ENCODE assay signal across 38 cellular contexts in genomic region chr20:59703046-59703445, GRCh38.
"Had no signal": no experiment of that assay in that cellular context is flagged by ENCODE, and none has a peak within 500 bp of the region (broad histone marks: within the 10 kb centered on the region; RNA-seq: fewer than 3 reads in every experiment).

No MANE protein-coding gene starts in this region.

- H3K4me1 ChIP-seq: breast epithelium had no signal

- H3K4me3 Mint-ChIP-seq: activated B cell treated with CpG ODN at 0.5 μM for 24 hours; activated CD8-positive, alpha-beta T cell treated with anti-CD3 and anti-CD28 coated beads for 36 hours; activated naive CD8-positive, alpha-beta T cell treated with anti-CD3 and anti-CD28 coated beads, Interleukin-2, amount 10 ng/mL, durations not matched to agents 7 days and 5 days; activated T-cell treated with anti-CD3 and anti-CD28 coated beads, Interleukin-2, amount 50 U/mL, for 72 hours; activated T-helper 17 cell treated with anti-CD3 and anti-CD28 coated beads, Interleukin-2, amount 50 U/mL, for 72 hours had no signal

- H3K4me1 Mint-ChIP-seq: activated B cell treated with CpG ODN at 0.5 μM for 24 hours; activated naive CD8-positive, alpha-beta T cell treated with anti-CD3 and anti-CD28 coated beads, Interleukin-2, amount 10 ng/mL, durations not matched to agents 7 days and 5 days; activated T-helper 17 cell treated with anti-CD3 and anti-CD28 coated beads, Interleukin-2, amount 50 U/mL, for 72 hours had no signal

- H3K4me3 ChIP-seq: body of pancreas, breast epithelium, PC-9 had no signal

- H3K27ac ChIP-seq: body of pancreas, breast epithelium, KMS-11, PC-9, RWPE1, VCaP had no signal

- H3K36me3 ChIP-seq: breast epithelium had no signal

- H3K9me3 ChIP-seq: body of pancreas, breast epithelium had no signal

- H3K36me3 Mint-ChIP-seq: activated naive CD8-positive, alpha-beta T cell treated with anti-CD3 and anti-CD28 coated beads, Interleukin-2, amount 10 ng/mL, durations not matched to agents 7 days and 5 days had no signal

- H3K27me3 ChIP-seq: body of pancreas had no signal

- DNase-seq: activated B cell treated with CpG ODN at 0.5 μM for 24 hours; activated CD4-positive, alpha-beta T cell treated with anti-CD3 and anti-CD28 coated beads for 1 hour; activated CD4-positive, alpha-beta T cell treated with anti-CD3 and anti-CD28 coated beads for 48 hours; activated CD4-positive, alpha-beta T cell treated with anti-CD3 and anti-CD28 coated beads, Interleukin-2, amount 50 U/mL, for 4 hours; activated CD8-positive, alpha-beta T cell treated with anti-CD3 and anti-CD28 coated beads for 36 hours; activated effector memory CD4-positive, alpha-beta T cell treated with anti-CD3 and anti-CD28 coated beads, Interleukin-2, amount 50 U/mL, for 16 hours; activated naive CD4-positive, alpha-beta T cell; activated naive CD4-positive, alpha-beta T cell treated with anti-CD3 and anti-CD28 coated beads, Interleukin-2, amount 50 U/mL, for 16 hours; activated naive CD8-positive, alpha-beta T cell treated with anti-CD3 and anti-CD28 coated beads, Interleukin-2, amount 10 ng/mL, durations not matched to agents 7 days and 5 days; activated T-cell treated with anti-CD3 and anti-CD28 coated beads, Interleukin-2, amount 50 U/mL, for 1 hour; activated T-cell treated with anti-CD3 and anti-CD28 coated beads, Interleukin-2, amount 50 U/mL, for 72 hours; amygdala; body of pancreas; cerebellar nuclear complex; MM.1S; MV-4-11; NCI-H1092; NCI-H1436 treated with DMSO at 0.1 percent for 48 hours; NCI-H187; NCI-H2029 treated with DMSO at 0.1 percent for 48 hours; NCI-H2107; NCI-H2171; NCI-H510A; NCI-H526; NCI-H748 treated with DMSO at 0.1 percent for 48 hours; NK-92 treated with Interleukin-12 subunit alpha and Interleukin-12 subunit beta, amount 100 ng/mL, for 24 hours; PC-9; SIG-M5; SW 1271; T-helper 1 cell; T-helper 2 cell; T-helper 9 cell had no signal

- ATAC-seq: activated CD8-positive, alpha-beta T cell treated with anti-CD3 and anti-CD28 coated beads for 36 hours; activated T-cell treated with anti-CD3 and anti-CD28 coated beads, Interleukin-2, amount 50 U/mL, for 72 hours; activated T-helper 17 cell treated with anti-CD3 and anti-CD28 coated beads, Interleukin-2, amount 50 U/mL, for 72 hours; body of pancreas; Right ventricle myocardium inferior had no signal

- H3K27ac Mint-ChIP-seq: activated B cell treated with CpG ODN at 0.5 μM for 24 hours; activated CD8-positive, alpha-beta T cell treated with anti-CD3 and anti-CD28 coated beads for 36 hours; activated naive CD8-positive, alpha-beta T cell treated with anti-CD3 and anti-CD28 coated beads, Interleukin-2, amount 10 ng/mL, durations not matched to agents 7 days and 5 days; activated T-cell treated with anti-CD3 and anti-CD28 coated beads, Interleukin-2, amount 50 U/mL, for 72 hours; activated T-helper 17 cell treated with anti-CD3 and anti-CD28 coated beads, Interleukin-2, amount 50 U/mL, for 72 hours had no signal

- H3K9me3 Mint-ChIP-seq: activated CD8-positive, alpha-beta T cell treated with anti-CD3 and anti-CD28 coated beads for 36 hours; activated naive CD8-positive, alpha-beta T cell treated with anti-CD3 and anti-CD28 coated beads, Interleukin-2, amount 10 ng/mL, durations not matched to agents 7 days and 5 days; activated T-cell treated with anti-CD3 and anti-CD28 coated beads, Interleukin-2, amount 50 U/mL, for 72 hours; activated T-helper 17 cell treated with anti-CD3 and anti-CD28 coated beads, Interleukin-2, amount 50 U/mL, for 72 hours had no signal
